Comparison of ENCODE assay signal across 10 cellular contexts in the genomic region with DNA sequence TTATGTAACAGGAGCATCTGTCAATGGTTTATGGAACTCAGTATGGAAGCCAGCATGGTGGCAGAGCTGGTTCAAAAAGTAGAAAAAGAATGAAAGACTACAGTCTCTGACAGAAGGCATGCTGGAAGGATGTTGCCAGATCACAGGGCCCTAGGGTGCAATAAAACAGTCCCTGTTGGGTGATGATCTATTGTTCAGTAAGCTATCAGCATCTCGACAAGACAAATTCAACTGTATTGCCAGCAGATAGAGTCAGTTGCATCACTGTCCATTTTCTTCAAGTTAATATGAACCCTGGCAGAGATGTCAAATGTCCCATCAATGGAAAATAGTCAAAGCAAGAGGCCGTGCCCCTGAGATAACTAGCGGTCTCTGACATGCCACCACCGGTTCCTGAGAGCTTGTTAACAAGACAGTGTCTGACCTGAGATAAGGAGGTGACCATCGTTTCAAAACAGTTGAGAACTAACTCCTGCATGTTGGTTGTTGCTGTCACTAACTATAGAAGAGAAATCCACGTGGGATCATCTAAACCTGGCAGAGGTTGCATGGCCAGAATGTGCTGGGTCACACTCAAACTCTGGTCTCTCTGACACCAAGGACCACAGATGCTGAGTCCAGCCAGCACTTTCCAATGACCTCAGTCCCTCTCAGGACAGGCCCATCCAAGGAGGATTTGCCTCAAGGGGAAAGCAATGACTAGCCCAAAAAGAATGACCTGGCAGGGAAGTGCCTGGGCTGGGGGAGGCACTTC.
DNase-seq lines count a peak whose midpoint lies in the region; ATAC-seq and TF ChIP-seq lines count a peak whose summit lies in the region.
"Had no signal": no experiment of that assay in that cellular context is flagged by ENCODE, and none has a peak within 500 bp of the region (broad histone marks: within the 10 kb centered on the region; RNA-seq: fewer than 3 reads in every experiment).

No MANE protein-coding gene starts in this region.

- no peaks in the 10 kb centered on the region for H3K36me3 Mint-ChIP-seq in activated CD4-positive, alpha-beta memory T cell treated with anti-CD3 and anti-CD28 coated beads, Interleukin-2, amount 10 ng/mL, durations not matched to agents 7 days and 5 days (ENCODE audit: low read depth)

- POLR2A ChIA-PET in activated CD4-positive, alpha-beta memory T cell treated with anti-CD3 and anti-CD28 coated beads, Interleukin-2, amount 10 ng/mL, durations not matched to agents 7 days and 5 days (lab: Charles Lee): no interaction called here

- intact Hi-C loops in left lung (cut with DNase I) (no loop called here), vagina (cut with DNase I) (no loop called here), left colon (cut with DNase I, micrococcal nuclease) (no loop called here)

- H3K9me3 Mint-ChIP-seq in activated CD4-positive, alpha-beta memory T cell treated with anti-CD3 and anti-CD28 coated beads, Interleukin-2, amount 10 ng/mL, durations not matched to agents 7 days and 5 days: no peaks in the 10 kb centered on the region
- H3K9me3 Mint-ChIP-seq: T-helper 1 cell treated with Interleukin-12 subunit alpha and Interleukin-12 subunit beta and Interleukin-4 antibody, amounts not matched to agents 30 μg/mL and 1 μg/mL, for 36 hours had no signal

- ATAC-seq in left lung: peak; percentile 20
- ATAC-seq in HG02885 (IDR thresholded peaks at IDR 0.05; ENCODE audit: poor library complexity, unreplicated experiment): no peak
- no peak for ATAC-seq in left colon

- H3K4me1 ChIP-seq in left lung (no peaks in the 10 kb centered on the region), vagina (peaks cover 18% of the 10 kb centered on the region)

- peaks cover 0 to 17% of the 10 kb centered on the region in 2 donors for H3K27me3 ChIP-seq in left lung
- no peaks in the 10 kb centered on the region for H3K27me3 ChIP-seq in vagina

- no peak overlapping the region for H3K4me3 ChIP-seq in cardiac fibroblast (replicated peaks in 1 of 2; ENCODE audit: low read depth in 2 of 2, low read length in 2 of 2)
- H3K4me3 ChIP-seq in left lung: no peak overlapping the region
- H3K4me3 ChIP-seq in vagina: no peak overlapping the region

- DNase-seq in LHCN-M2 (ENCODE audit: low read depth) (peak; percentile 70), cardiac fibroblast (ENCODE audit: low read depth in 2 of 2) (peak; percentile 67 to 74), left lung (no peak), vagina (ENCODE audit: extremely low spot score in 2 of 2) (no peak), left colon (no peak)
- no peak for DNase-seq in activated CD4-positive, alpha-beta memory T cell treated with anti-CD3 and anti-CD28 coated beads, Interleukin-2, amount 10 ng/mL, durations not matched to agents 7 days and 5 days
- DNase-seq: NCI-H2227 treated with DMSO at 0.1 percent for 48 hours had no signal

- CTCF ChIA-PET in activated CD4-positive, alpha-beta memory T cell treated with anti-CD3 and anti-CD28 coated beads, Interleukin-2, amount 10 ng/mL, durations not matched to agents 7 days and 5 days (lab: Charles Lee): no interaction called here

- H3K27ac Mint-ChIP-seq in activated CD4-positive, alpha-beta memory T cell treated with anti-CD3 and anti-CD28 coated beads, Interleukin-2, amount 10 ng/mL, durations not matched to agents 7 days and 5 days: no peak overlapping the region
- H3K27ac Mint-ChIP-seq: T-helper 1 cell treated with Interleukin-12 subunit alpha and Interleukin-12 subunit beta and Interleukin-4 antibody, amounts not matched to agents 30 μg/mL and 1 μg/mL, for 36 hours had no signal

- no peak for TF ChIP-seq POLR2A in vagina (IDR thresholded peaks at IDR 0.05)

- peaks cover 25% of the 10 kb centered on the region for H3K27me3 Mint-ChIP-seq in activated CD4-positive, alpha-beta memory T cell treated with anti-CD3 and anti-CD28 coated beads, Interleukin-2, amount 10 ng/mL, durations not matched to agents 7 days and 5 days

- TF ChIP-seq CTCF in cardiac fibroblast (IDR thresholded peaks at IDR 0.05; ENCODE audit: low read depth, low read length) (no peak), left lung (IDR thresholded peaks at IDR 0.05) (no peak), vagina (IDR thresholded peaks at IDR 0.05) (no peak)

- no peak overlapping the region for H3K4me3 Mint-ChIP-seq in activated CD4-positive, alpha-beta memory T cell treated with anti-CD3 and anti-CD28 coated beads, Interleukin-2, amount 10 ng/mL, durations not matched to agents 7 days and 5 days
- H3K4me3 Mint-ChIP-seq: T-helper 1 cell treated with Interleukin-12 subunit alpha and Interleukin-12 subunit beta and Interleukin-4 antibody, amounts not matched to agents 30 μg/mL and 1 μg/mL, for 36 hours had no signal

- no peak overlapping the region for H3K27ac ChIP-seq in left lung
- peak overlapping the region; percentile 86 for H3K27ac ChIP-seq in vagina
- H3K27ac ChIP-seq: neutrophil had no signal

- no peaks in the 10 kb centered on the region for H3K4me1 Mint-ChIP-seq in activated CD4-positive, alpha-beta memory T cell treated with anti-CD3 and anti-CD28 coated beads, Interleukin-2, amount 10 ng/mL, durations not matched to agents 7 days and 5 days

- peaks cover 0 to 7% of the 10 kb centered on the region in 2 donors for H3K9me3 ChIP-seq in left lung
- no peaks in the 10 kb centered on the region for H3K9me3 ChIP-seq in vagina
- H3K9me3 ChIP-seq: neutrophil had no signal

- H3K36me3 ChIP-seq in left lung (no peaks in the 10 kb centered on the region), vagina (no peaks in the 10 kb centered on the region)
- H3K36me3 ChIP-seq: neutrophil had no signal

Comparison
In these comparisons a context has a peak if more than half of its experiments do, and no peak if none do; other contexts are left out.
1. DNase-seq: peak in LHCN-M2 (single experiment) and cardiac fibroblast (2 of 2); none in left lung (0 of 2), vagina (0 of 2), activated CD4-positive, alpha-beta memory T cell treated with anti-CD3 and anti-CD28 coated beads, Interleukin-2, amount 10 ng/mL, durations not matched to agents 7 days and 5 days (single experiment) and left colon (0 of 2).